10 cellular contexts compared by ENCODE assay signal in the genomic region with DNA sequence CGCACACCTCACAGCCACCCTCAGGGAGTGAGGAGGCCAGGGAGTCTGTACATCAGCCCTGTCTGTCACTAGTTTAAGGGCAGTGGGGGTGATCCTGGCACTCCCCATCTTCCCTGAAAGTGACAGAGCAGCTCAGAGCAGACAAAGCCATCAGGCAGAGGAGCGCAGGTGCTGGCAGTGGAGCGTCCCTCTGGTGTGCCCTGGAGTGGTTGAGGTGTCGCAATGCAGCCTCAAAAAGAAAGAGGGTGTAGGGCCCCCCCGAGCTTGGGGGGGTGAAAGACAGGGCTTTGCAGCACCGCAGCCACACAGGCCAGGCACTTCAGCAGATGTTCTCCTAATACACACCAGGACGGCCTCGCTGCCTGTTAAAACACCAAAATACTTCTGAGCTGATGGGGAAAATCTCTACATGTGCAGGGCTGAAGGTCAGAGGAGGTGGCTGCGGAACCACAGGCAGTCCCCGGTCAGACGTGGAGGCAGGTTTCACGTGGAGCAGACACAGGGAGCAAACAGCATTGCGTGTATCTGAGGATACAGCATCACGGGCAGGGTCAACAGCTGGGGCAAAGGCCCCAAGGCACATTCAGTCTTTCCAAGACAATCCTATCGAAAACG.
DNase-seq lines count a peak whose midpoint lies in the region; ATAC-seq and TF ChIP-seq lines count a peak whose summit lies in the region.
"Had no signal": no experiment of that assay in that cellular context is flagged by ENCODE, and none has a peak within 500 bp of the region (broad histone marks: within the 10 kb centered on the region; RNA-seq: fewer than 3 reads in every experiment).

No MANE protein-coding gene starts in this region.

- peaks cover 6% of the 10 kb centered on the region for H3K9me3 Mint-ChIP-seq in CD4-positive, alpha-beta T cell
- peaks cover 2% of the 10 kb centered on the region for H3K9me3 Mint-ChIP-seq in activated CD8-positive, alpha-beta memory T cell treated with anti-CD3 and anti-CD28 coated beads, Interleukin-2, amount 10 ng/mL, durations not matched to agents 7 days and 5 days (ENCODE audit: low read depth)

- intact Hi-C loops in CD4-positive, alpha-beta T cell (cut with DNase I, micrococcal nuclease): loop anchor here in 1 of 2 experiments (5.0 kb wide), 1 partner anchor 1754 kb away; the partner anchor contains the start of gene PTPN1
- intact Hi-C loops in mucosa of descending colon (cut with DNase I, micrococcal nuclease): no loop called here

- CTCF ChIA-PET in CD4-positive, alpha-beta T cell (lab: Charles Lee): interaction anchor here (1.6 kb wide), 1 partner anchor 11 kb away, joined by 6 read pairs; no protein-coding TSS in a partner anchor
- CTCF ChIA-PET in activated CD8-positive, alpha-beta memory T cell treated with anti-CD3 and anti-CD28 coated beads, Interleukin-2, amount 10 ng/mL, durations not matched to agents 7 days and 5 days (lab: Charles Lee): interaction anchor here (1.6 to 4.1 kb wide), 2 partner anchors 20 to 52 kb away, joined by 6 to 23 read pairs; no protein-coding TSS in a partner anchor

- POLR2A ChIA-PET in CD4-positive, alpha-beta T cell (lab: Charles Lee): no interaction called here

- peaks cover 24% of the 10 kb centered on the region for H3K36me3 Mint-ChIP-seq in CD4-positive, alpha-beta T cell (ENCODE audit: low read depth)
- peaks cover 52% of the 10 kb centered on the region for H3K36me3 Mint-ChIP-seq in activated CD8-positive, alpha-beta memory T cell treated with anti-CD3 and anti-CD28 coated beads, Interleukin-2, amount 10 ng/mL, durations not matched to agents 7 days and 5 days

- no peak for ATAC-seq in CD4-positive, alpha-beta T cell (ENCODE audit: poor library complexity)
- ATAC-seq in activated CD8-positive, alpha-beta memory T cell treated with anti-CD3 and anti-CD28 coated beads, Interleukin-2, amount 10 ng/mL, durations not matched to agents 7 days and 5 days: peak; percentile 34
- peak; percentile 41 for ATAC-seq in mucosa of descending colon
- ATAC-seq in GM19023 (IDR thresholded peaks at IDR 0.05; ENCODE audit: unreplicated experiment): no peak
- no peak for ATAC-seq in GM21576 (IDR thresholded peaks at IDR 0.05; ENCODE audit: unreplicated experiment)
- ATAC-seq: right cardiac atrium had no signal

- no peaks in the 10 kb centered on the region for H3K36me3 ChIP-seq in mucosa of descending colon (ENCODE audit: low read depth)

- no peaks in the 10 kb centered on the region for H3K9me3 ChIP-seq in CD4-positive, alpha-beta T cell (ENCODE audit: control insufficient read depth, low read length)
- no peaks in the 10 kb centered on the region for H3K9me3 ChIP-seq in mucosa of descending colon

- H3K27ac Mint-ChIP-seq in CD4-positive, alpha-beta T cell: peak overlapping the region; percentile 92
- H3K27ac Mint-ChIP-seq in activated CD8-positive, alpha-beta memory T cell treated with anti-CD3 and anti-CD28 coated beads, Interleukin-2, amount 10 ng/mL, durations not matched to agents 7 days and 5 days: peak overlapping the region; percentile 87

- H3K27ac ChIP-seq in CD4-positive, alpha-beta T cell (ENCODE audit: low read depth, low read length): no peak overlapping the region
- H3K27ac ChIP-seq: PC-9 had no signal

- H3K27me3 Mint-ChIP-seq in CD4-positive, alpha-beta T cell: no peaks in the 10 kb centered on the region
- no peaks in the 10 kb centered on the region for H3K27me3 Mint-ChIP-seq in activated CD8-positive, alpha-beta memory T cell treated with anti-CD3 and anti-CD28 coated beads, Interleukin-2, amount 10 ng/mL, durations not matched to agents 7 days and 5 days

- H3K4me1 Mint-ChIP-seq in CD4-positive, alpha-beta T cell (ENCODE audit: low read depth): peaks cover 80% of the 10 kb centered on the region
- H3K4me1 Mint-ChIP-seq in activated CD8-positive, alpha-beta memory T cell treated with anti-CD3 and anti-CD28 coated beads, Interleukin-2, amount 10 ng/mL, durations not matched to agents 7 days and 5 days: peaks cover 82% of the 10 kb centered on the region

- no peaks in the 10 kb centered on the region for H3K4me1 ChIP-seq in mucosa of descending colon (ENCODE audit: low read depth)

- TF ChIP-seq CTCF in CD4-positive, alpha-beta T cell (IDR thresholded peaks at IDR 0.05): no peak
- no peak for TF ChIP-seq CTCF in mucosa of descending colon (IDR thresholded peaks at IDR 0.05)

- no peak overlapping the region for H3K4me3 ChIP-seq in mucosa of descending colon
- H3K4me3 ChIP-seq: PC-9 had no signal

- no peaks in the 10 kb centered on the region for H3K27me3 ChIP-seq in CD4-positive, alpha-beta T cell (ENCODE audit: control insufficient read depth, insufficient read depth, low read length)

- no peak for DNase-seq in CD4-positive, alpha-beta T cell
- DNase-seq in NCI-H128 (lab: John Stamatoyannopoulos, UW; ENCODE audit: unreplicated experiment): peak; percentile 50
- DNase-seq in activated CD8-positive, alpha-beta memory T cell treated with anti-CD3 and anti-CD28 coated beads, Interleukin-2, amount 10 ng/mL, durations not matched to agents 7 days and 5 days: peak; percentile 80
- DNase-seq in mucosa of descending colon: peak in 1 of 3 donors; percentile 26
- no peak for DNase-seq in NCI-H1436 (lab: John Stamatoyannopoulos, UW)
- no peak for DNase-seq in EL
- DNase-seq: PC-9, right cardiac atrium had no signal

- peak overlapping the region; percentile 27 for H3K4me3 Mint-ChIP-seq in CD4-positive, alpha-beta T cell
- peak overlapping the region; percentile 47 for H3K4me3 Mint-ChIP-seq in activated CD8-positive, alpha-beta memory T cell treated with anti-CD3 and anti-CD28 coated beads, Interleukin-2, amount 10 ng/mL, durations not matched to agents 7 days and 5 days

Comparison
In these comparisons a context has a peak if more than half of its experiments do, and no peak if none do; other contexts are left out.
1. ATAC-seq: peak in activated CD8-positive, alpha-beta memory T cell treated with anti-CD3 and anti-CD28 coated beads, Interleukin-2, amount 10 ng/mL, durations not matched to agents 7 days and 5 days (single experiment) and mucosa of descending colon (single experiment); none in CD4-positive, alpha-beta T cell (single experiment), GM19023 (single experiment) and GM21576 (single experiment).
2. DNase-seq: peak in NCI-H128 (single experiment) and activated CD8-positive, alpha-beta memory T cell treated with anti-CD3 and anti-CD28 coated beads, Interleukin-2, amount 10 ng/mL, durations not matched to agents 7 days and 5 days (single experiment); none in CD4-positive, alpha-beta T cell (0 of 10), NCI-H1436 (single experiment) and EL (single experiment).